In genomic region chr15:76059320-76060097, GRCh38 we compare ENCODE assay signal across 8 cellular contexts. TPM values are rescaled to one million over a fixed set of nuclear protein-coding genes. Genes with fewer than 3 reads are reported as not detected.
DNase-seq lines count a peak whose midpoint lies in the region; ATAC-seq and TF ChIP-seq lines count a peak whose summit lies in the region.

TMEM266 (plus strand) TSS chr15:76059985; CDS start chr15:76134264, 74,279 bp downstream.

- peaks cover 75% of the 10 kb centered on the region for H3K27me3 Mint-ChIP-seq in activated naive CD4-positive, alpha-beta T cell treated with anti-CD3 and anti-CD28 coated beads, Interleukin-2, amount 10 ng/mL, durations not matched to agents 7 days and 5 days

- H3K9me3 ChIP-seq in heart left ventricle: no peaks in the 10 kb centered on the region

- TF ChIP-seq CTCF in GM12872 (IDR thresholded peaks at IDR 0.05; ENCODE audit: insufficient read depth, low read depth, low read length) (peak; percentile 24; the same call in 1 of the 3 replicates), heart left ventricle (IDR thresholded peaks at IDR 0.05) (no peak)

- H3K36me3 ChIP-seq in heart left ventricle: no peaks in the 10 kb centered on the region

- peaks cover 15% of the 10 kb centered on the region for H3K4me1 Mint-ChIP-seq in activated naive CD4-positive, alpha-beta T cell treated with anti-CD3 and anti-CD28 coated beads, Interleukin-2, amount 10 ng/mL, durations not matched to agents 7 days and 5 days

- H3K27ac Mint-ChIP-seq in activated naive CD4-positive, alpha-beta T cell treated with anti-CD3 and anti-CD28 coated beads, Interleukin-2, amount 10 ng/mL, durations not matched to agents 7 days and 5 days: no peak within 1 kb of the TSS

- intact Hi-C loops in heart left ventricle (cut with DNase I): loop anchor here in 9 of 10 donors (1.0 to 10.0 kb wide), 4 partner anchors 79 to 805 kb away; no protein-coding TSS in a partner anchor

- peak within 1 kb of the TSS; percentile 32 to 69 (median 58) for H3K4me3 ChIP-seq in heart left ventricle

- H3K9me3 Mint-ChIP-seq in activated naive CD4-positive, alpha-beta T cell treated with anti-CD3 and anti-CD28 coated beads, Interleukin-2, amount 10 ng/mL, durations not matched to agents 7 days and 5 days: no peaks in the 10 kb centered on the region

- peak in 3 of 4 donors; percentile 67 to 73 (median 71) for ATAC-seq in heart left ventricle

- no peak for TF ChIP-seq POLR2A in heart left ventricle (IDR thresholded peaks at IDR 0.05)

- WGBS in heart left ventricle, 4 donors: 0 to 2% (median 1%) methylated on average over 34 to 105 of the region's 106 CpGs

- H3K4me1 ChIP-seq in heart left ventricle: peaks cover 0 to 23% (median 8%) of the 10 kb centered on the region in 12 donors

- H3K36me3 Mint-ChIP-seq in activated naive CD4-positive, alpha-beta T cell treated with anti-CD3 and anti-CD28 coated beads, Interleukin-2, amount 10 ng/mL, durations not matched to agents 7 days and 5 days: no peaks in the 10 kb centered on the region

- CTCF ChIA-PET in activated naive CD4-positive, alpha-beta T cell treated with anti-CD3 and anti-CD28 coated beads, Interleukin-2, amount 10 ng/mL, durations not matched to agents 7 days and 5 days (lab: Charles Lee): interaction anchor here (0.7 to 9.5 kb wide), 8 partner anchors 17 to 330 kb away, joined by 3 to 203 read pairs (median 3); no protein-coding TSS in a partner anchor

- in situ Hi-C loops in ACHN (cut with HindIII; ENCODE audit: low pct_ligation_motif_present, low pct_unique_long_range_greater_than_20kb, low sequenced_read_pairs): no loop called here

- DNase-seq in ACHN: peak; percentile 15
- peak; percentile 82 for DNase-seq in NCI-H2227 (lab: John Stamatoyannopoulos, UW; ENCODE audit: unreplicated experiment)
- DNase-seq in activated naive CD4-positive, alpha-beta T cell treated with anti-CD3 and anti-CD28 coated beads, Interleukin-2, amount 10 ng/mL, durations not matched to agents 7 days and 5 days: peak; percentile 40
- DNase-seq in heart left ventricle: peak; percentile 15 to 66 (median 30)
- peak in 32 of 56 donors; percentile 6 to 70 (median 38) for DNase-seq in nucleus accumbens (lab: John Stamatoyannopoulos, UW)
- no peak for DNase-seq in NCI-H446 treated with DMSO at 0.1 percent for 48 hours (lab: John Stamatoyannopoulos, UW)
- DNase-seq in stimulated activated naive CD4-positive, alpha-beta T cell treated with Interleukin-2 at 50 U/mL for 16 hours (lab: John Stamatoyannopoulos, UW): no peak

- H3K27me3 ChIP-seq in heart left ventricle: peaks cover 0 to 61% (median 17%) of the 10 kb centered on the region in 9 donors

- no peak within 1 kb of the TSS for H3K27ac ChIP-seq in heart left ventricle

- peak within 1 kb of the TSS; percentile 61 for H3K4me3 Mint-ChIP-seq in activated naive CD4-positive, alpha-beta T cell treated with anti-CD3 and anti-CD28 coated beads, Interleukin-2, amount 10 ng/mL, durations not matched to agents 7 days and 5 days

RNA-seq across cellular contexts. Expression of gene TMEM266, which starts in this region (rescaled TPM):
- under 1 TPM in 4 of 9 donors, not detected in 5; 0.15 to 0.38 (median 0.32) TPM for total RNA-seq in heart left ventricle
- under 1 TPM in 1 of 2 donors, not detected in 1; 0.03 TPM for polyA plus RNA-seq in heart left ventricle

Comparison
In these comparisons a context has a peak if more than half of its experiments do, and no peak if none do; other contexts are left out.
1. Peak in DNase-seq, ATAC-seq and H3K4me3 ChIP-seq in heart left ventricle; RNA of the gene not detected or under 1 TPM.
2. DNase-seq: peak in ACHN (single experiment), NCI-H2227 (single experiment), activated naive CD4-positive, alpha-beta T cell treated with anti-CD3 and anti-CD28 coated beads, Interleukin-2, amount 10 ng/mL, durations not matched to agents 7 days and 5 days (single experiment) and nucleus accumbens (32 of 56); none in NCI-H446 treated with DMSO at 0.1 percent for 48 hours (single experiment) and stimulated activated naive CD4-positive, alpha-beta T cell treated with Interleukin-2 at 50 U/mL for 16 hours (single experiment).